22 cellular contexts compared by ENCODE assay signal in genomic region chr18:9974279-9974915, GRCh38.
"Had no signal": no experiment of that assay in that cellular context is flagged by ENCODE, and none has a peak within 500 bp of the region (broad histone marks: within the 10 kb centered on the region; RNA-seq: fewer than 3 reads in every experiment).

No MANE protein-coding gene starts in this region.

- DNase-seq: activated CD4-positive, alpha-beta T cell treated with anti-CD3 and anti-CD28 coated beads for 1 hour; activated CD4-positive, alpha-beta T cell treated with anti-CD3 and anti-CD28 coated beads, Interleukin-2, amount 50 U/mL, for 1 hour; activated CD8-positive, alpha-beta T cell treated with anti-CD3 and anti-CD28 coated beads, Interleukin-2, amount 10 ng/mL, durations not matched to agents 7 days and 5 days; activated gamma-delta T cell; activated naive CD4-positive, alpha-beta T cell treated with anti-CD3 and anti-CD28 coated beads, Interleukin-2, amount 50 U/mL, for 16 hours; activated naive CD8-positive, alpha-beta T cell treated with anti-CD3 and anti-CD28 coated beads, Interleukin-2, amount 50 U/mL, for 24 hours; anterior cingulate cortex; body of pancreas; heart right ventricle; left colon; lower lobe of right lung; natural killer cell; right lobe of liver; small intestine; stimulated activated CD4-positive, alpha-beta T cell treated with anti-CD3 and anti-CD28 coated beads, Interleukin-2, amount 100 ng/mL, for 24 hours; stimulated activated naive CD8-positive, alpha-beta T cell treated with anti-CD3 and anti-CD28 coated beads, Interleukin-15, amount 100 ng/mL, for 72 hours; T-helper 9 cell had no signal

- H3K4me1 ChIP-seq: lower lobe of right lung, pancreas, right lobe of liver had no signal

- H3K9me3 ChIP-seq: right lobe of liver, suprapubic skin had no signal

- H3K27ac ChIP-seq: body of pancreas, cardiac muscle cell, heart right ventricle, lower lobe of right lung, pancreas, right lobe of liver, suprapubic skin, tibial nerve had no signal

- H3K4me3 ChIP-seq: body of pancreas, cardiac muscle cell, heart right ventricle, lower lobe of right lung, pancreas, right lobe of liver, suprapubic skin, tibial nerve had no signal

- H3K27me3 ChIP-seq: body of pancreas, cardiac muscle cell, pancreas, right lobe of liver, suprapubic skin, tibial nerve had no signal

- ATAC-seq: activated CD8-positive, alpha-beta T cell treated with anti-CD3 and anti-CD28 coated beads, Interleukin-2, amount 10 ng/mL, durations not matched to agents 7 days and 5 days; activated naive CD8-positive, alpha-beta T cell treated with anti-CD3 and anti-CD28 coated beads, Interleukin-2, amount 50 U/mL, for 24 hours; body of pancreas; heart right ventricle; left colon; lower lobe of right lung; natural killer cell; pancreas; stimulated activated effector memory CD8-positive, alpha-beta T cell treated with anti-CD3 and anti-CD28 coated beads, Interleukin-12 subunit alpha, Interleukin-12 subunit beta, amount 100 ng/mL, for 72 hours had no signal

- H3K36me3 ChIP-seq: cardiac muscle cell, heart right ventricle, lower lobe of right lung, pancreas, right lobe of liver, suprapubic skin, tibial nerve had no signal
